Comparison of ENCODE assay signal across 1 cellular context in genomic region chr14:23381017-23381375, GRCh38.
TF ChIP-seq lines count a peak whose summit lies in the region.

No MANE protein-coding gene starts in this region.

TF ChIP-seq in HepG2, 621 proteins besides CTCF, POLR2A, EP300 and RAD21:
- TF ChIP-seq ZNF142 (CRISPR knock-in tag; IDR thresholded peaks at IDR 0.05) = no peak
- TF ChIP-seq THAP7 (CRISPR knock-in tag; IDR thresholded peaks at IDR 0.05) = 0 out of 2 replicates have a peak, but pooled peaks have one; percentile 21
- 0 out of 2 replicates have a peak, but pooled peaks have one; percentile 21 for TF ChIP-seq SP4 (CRISPR knock-in tag; IDR thresholded peaks at IDR 0.05)
- no peak for TF ChIP-seq ZNF431 (CRISPR knock-in tag; IDR thresholded peaks at IDR 0.05; ENCODE audit: borderline replicate concordance, low read depth)
- TF ChIP-seq ETV5 (CRISPR knock-in tag; IDR thresholded peaks at IDR 0.05; ENCODE audit: borderline replicate concordance) = no peak
- no peak for TF ChIP-seq ZNF274 (CRISPR knock-in tag; IDR thresholded peaks at IDR 0.05)
- no peak for TF ChIP-seq ZNF253 (CRISPR knock-in tag; IDR thresholded peaks at IDR 0.05; ENCODE audit: borderline replicate concordance)
- no peak for TF ChIP-seq SP140L (CRISPR knock-in tag; IDR thresholded peaks at IDR 0.05; ENCODE audit: borderline replicate concordance)
